ENCODE assay signal across 8 cellular contexts in genomic region chr12:12999959-13000615, GRCh38. TPM values are rescaled to one million over a fixed set of nuclear protein-coding genes. Genes with fewer than 3 reads are reported as not detected.
DNase-seq lines count a peak whose midpoint lies in the region; ATAC-seq, FAIRE-seq and TF ChIP-seq lines count a peak whose summit lies in the region.

TSS of gene HEBP1 (minus strand) at chr12:13000265. CDS start at chr12:13000114, 151 bp downstream.

- H3K4me1 ChIP-seq in psoas muscle = peaks cover 15% of the 10 kb centered on the region

- TF ChIP-seq CTCF in psoas muscle (IDR thresholded peaks at IDR 0.05) = no peak

- WGBS in psoas muscle, 3 donors = 0 to 1% (median 1%) methylated on average over 41 to 69 of the region's 69 CpGs

- no peaks in the 10 kb centered on the region for H3K36me3 ChIP-seq in psoas muscle (ENCODE audit: insufficient read depth in 1 of 2, low read depth in 1 of 2)

- no peaks in the 10 kb centered on the region for H3K27me3 ChIP-seq in psoas muscle (ENCODE audit: insufficient read depth in 3 of 3, low read length in 2 of 3)

- FAIRE-seq in GM12892 (lab: Jason Lieb, UNC) = peak; percentile 84

- H3K4me3 ChIP-seq in psoas muscle = peak within 1 kb of the TSS; percentile 92

- peak within 1 kb of the TSS; percentile 86 for H3K27ac ChIP-seq in psoas muscle

- intact Hi-C loops in left ventricle myocardium superior (cut with micrococcal nuclease) = no loop called here
- intact Hi-C loops in psoas muscle (cut with DNase I) = loop anchor here (5.0 kb wide), 3 partner anchors 42 to 207 kb away; partner anchors contain the start of gene FAM234B (in 2 of the 2)

- TF ChIP-seq POLR2A in GM12892 (IDR thresholded peaks at IDR 0.05; ENCODE audit: low read depth, low read length) = no peak

- ATAC-seq in HG02938 (IDR thresholded peaks at IDR 0.05; ENCODE audit: unreplicated experiment) (peak; percentile 72), left ventricle myocardium superior (peak; percentile 96), psoas muscle (peak; percentile 98 to 99 (median 98))

- H3K9me3 ChIP-seq in psoas muscle = no peaks in the 10 kb centered on the region

- DNase-seq in GM12892 (ENCODE audit: insufficient read length) (peak; percentile 89), NCI-H1694 (lab: John Stamatoyannopoulos, UW) (peak; percentile 79), T-helper 22 cell (ENCODE audit: low read depth) (peak; percentile 88), anterior cingulate cortex (lab: John Stamatoyannopoulos, UW) (peak in 57 of 58 donors; percentile 74 to 99 (median 95)), left ventricle myocardium superior (peak; percentile 97), psoas muscle (peak; percentile 95 to 98), ureter (ENCODE audit: low spot score) (peak; percentile 98)

RNA-seq across cellular contexts. Expression of gene HEBP1, which starts in this region (rescaled TPM):
- polyA plus RNA-seq in GM12892 (2012; ENCODE audit: missing spikeins) = 0.85 TPM
- total RNA-seq in left ventricle myocardium superior = 68.3 TPM
- total RNA-seq in psoas muscle = 10 to 100 TPM; 27.0 to 39.3 (median 35.5) TPM
- polyA plus RNA-seq in psoas muscle = 10 to 100 TPM; 19.4 to 38.4 (median 31.5) TPM
- total RNA-seq in ureter = 57.7 TPM

Comparison
In these comparisons a context has a peak if more than half of its experiments do, and no peak if none do; other contexts are left out.
1. Peak in every context shown above with its lines: DNase-seq, ATAC-seq, H3K4me3 ChIP-seq and H3K27ac ChIP-seq.